ENCODE assay signal across 8 cellular contexts in the genomic region with DNA sequence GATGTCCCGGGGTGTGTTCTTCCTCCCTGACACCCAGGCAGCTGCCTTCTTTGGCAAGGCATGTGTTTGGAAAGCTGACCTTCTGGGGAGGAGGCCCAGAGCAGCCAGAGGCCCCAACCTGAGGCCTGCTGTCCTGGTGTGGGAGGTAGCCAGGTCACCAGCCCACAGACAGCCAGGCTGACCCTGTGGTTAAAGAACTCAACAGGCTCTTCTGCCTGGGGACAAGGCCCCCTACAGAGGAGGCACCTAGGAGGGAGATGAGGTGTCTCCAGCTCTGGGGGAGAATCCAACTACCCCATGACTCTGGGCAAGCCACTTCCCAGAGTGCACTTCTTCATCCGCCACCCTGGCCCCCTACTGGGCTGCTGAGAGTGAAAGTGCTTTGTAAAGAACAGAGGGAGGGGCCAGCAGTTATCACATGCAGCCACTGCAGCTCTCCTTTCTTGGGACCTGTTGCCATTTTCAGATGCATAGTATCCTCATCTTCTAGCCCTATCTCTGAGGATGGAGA. TPM values are rescaled to one million over a fixed set of nuclear protein-coding genes. Genes with fewer than 3 reads are reported as not detected.
DNase-seq lines count a peak whose midpoint lies in the region; ATAC-seq and FAIRE-seq lines count a peak whose summit lies in the region.

No MANE protein-coding gene starts in this region.

- peaks cover 29% of the 10 kb centered on the region for H3K36me3 Mint-ChIP-seq in activated naive CD4-positive, alpha-beta T cell treated with anti-CD3 and anti-CD28 coated beads, Interleukin-2, amount 10 ng/mL, durations not matched to agents 7 days and 5 days

- intact Hi-C loops in Right ventricle myocardium inferior (cut with DNase I), result no loop called here
- intact Hi-C loops in cardiac septum (cut with DNase I), result loop anchor here (1.0 kb wide), 1 partner anchor 9 kb away; no protein-coding TSS in a partner anchor
- intact Hi-C loops in left ventricle myocardium superior (cut with micrococcal nuclease), result loop anchor here (10.0 kb wide), 1 partner anchor 165 kb away; a partner anchor contains a TSS

- H3K27ac Mint-ChIP-seq in activated naive CD4-positive, alpha-beta T cell treated with anti-CD3 and anti-CD28 coated beads, Interleukin-2, amount 10 ng/mL, durations not matched to agents 7 days and 5 days, result peak overlapping the region; percentile 99

- H3K4me3 Mint-ChIP-seq in activated naive CD4-positive, alpha-beta T cell treated with anti-CD3 and anti-CD28 coated beads, Interleukin-2, amount 10 ng/mL, durations not matched to agents 7 days and 5 days, result no peak overlapping the region

- H3K9me3 Mint-ChIP-seq in activated naive CD4-positive, alpha-beta T cell treated with anti-CD3 and anti-CD28 coated beads, Interleukin-2, amount 10 ng/mL, durations not matched to agents 7 days and 5 days, result no peaks in the 10 kb centered on the region

- FAIRE-seq in RCC 7860 (lab: Jason Lieb, UNC), result peak; percentile 91

- peaks cover 83% of the 10 kb centered on the region for H3K4me1 Mint-ChIP-seq in activated naive CD4-positive, alpha-beta T cell treated with anti-CD3 and anti-CD28 coated beads, Interleukin-2, amount 10 ng/mL, durations not matched to agents 7 days and 5 days

- H3K27me3 Mint-ChIP-seq in activated naive CD4-positive, alpha-beta T cell treated with anti-CD3 and anti-CD28 coated beads, Interleukin-2, amount 10 ng/mL, durations not matched to agents 7 days and 5 days, result no peaks in the 10 kb centered on the region

- CTCF ChIA-PET in activated naive CD4-positive, alpha-beta T cell treated with anti-CD3 and anti-CD28 coated beads, Interleukin-2, amount 10 ng/mL, durations not matched to agents 7 days and 5 days (lab: Charles Lee), result interaction anchor here (1.0 to 2.6 kb wide), 7 partner anchors 8 to 170 kb away, joined by 3 to 15 read pairs (median 10); a partner anchor contains a TSS

- peak; percentile 61 for ATAC-seq in Right ventricle myocardium inferior
- ATAC-seq in left ventricle myocardium superior, result peak; percentile 72
- no peak for ATAC-seq in HG02642 (IDR thresholded peaks at IDR 0.05; ENCODE audit: poor library complexity, unreplicated experiment)

- DNase-seq in Right ventricle myocardium inferior (ENCODE audit: missing footprints) (no peak), cardiac septum (ENCODE audit: low spot score) (no peak), RCC 7860 (ENCODE audit: low spot score) (peak; percentile 84), left ventricle myocardium superior (peak; percentile 64), D341Med (ENCODE audit: low spot score) (no peak)
- DNase-seq in activated naive CD4-positive, alpha-beta T cell treated with anti-CD3 and anti-CD28 coated beads, Interleukin-2, amount 10 ng/mL, durations not matched to agents 7 days and 5 days, result peak; percentile 86
- DNase-seq in stimulated activated CD4-positive, alpha-beta T cell treated with anti-CD3 and anti-CD28 coated beads, Interleukin-15, amount 100 ng/mL, for 24 hours, result peak; percentile 77

RNA-seq across cellular contexts. Expression of a gene that starts 13.1 kb away (rescaled TPM):
- 18.9 TPM for total RNA-seq in Right ventricle myocardium inferior
- total RNA-seq in cardiac septum, result 17.1 TPM
- 15.2 TPM for total RNA-seq in left ventricle myocardium superior

Comparison
In these comparisons a context has a peak if more than half of its experiments do, and no peak if none do; other contexts are left out.
1. DNase-seq: peak in RCC 7860 (single experiment), activated naive CD4-positive, alpha-beta T cell treated with anti-CD3 and anti-CD28 coated beads, Interleukin-2, amount 10 ng/mL, durations not matched to agents 7 days and 5 days (single experiment), left ventricle myocardium superior (single experiment) and stimulated activated CD4-positive, alpha-beta T cell treated with anti-CD3 and anti-CD28 coated beads, Interleukin-15, amount 100 ng/mL, for 24 hours (single experiment); none in Right ventricle myocardium inferior (single experiment), cardiac septum (single experiment) and D341Med (single experiment).